Comparison of ENCODE assay signal across 25 cellular contexts in genomic region chr17:18194804-18195203, GRCh38. TPM values are rescaled to one million over a fixed set of nuclear protein-coding genes. Genes with fewer than 3 reads are reported as not detected.
DNase-seq lines count a peak whose midpoint lies in the region; ATAC-seq and TF ChIP-seq lines count a peak whose summit lies in the region.
"Had no signal": no experiment of that assay in that cellular context is flagged by ENCODE, and none has a peak within 500 bp of the region (broad histone marks: within the 10 kb centered on the region; RNA-seq: fewer than 3 reads in every experiment).

No MANE protein-coding gene starts in this region.

- H3K9me3 Mint-ChIP-seq in GM23338 (no peaks in the 10 kb centered on the region), progenitor cell of endocrine pancreas (ENCODE audit: low read depth) (no peaks in the 10 kb centered on the region), HFFc6 (no peaks in the 10 kb centered on the region)
- no peaks in the 10 kb centered on the region for H3K9me3 Mint-ChIP-seq in effector memory CD8-positive, alpha-beta T cell

- TF ChIP-seq CTCF in GM23338 (conservative IDR thresholded peaks at IDR 0.05; ENCODE audit: low read depth in 2 of 2) (no peak), progenitor cell of endocrine pancreas (IDR thresholded peaks at IDR 0.05; ENCODE audit: unreplicated experiment) (no peak), HFFc6 (IDR thresholded peaks at IDR 0.05) (no peak)

- peaks cover 5% of the 10 kb centered on the region; the same call in 1 of the 3 replicates for H3K4me1 Mint-ChIP-seq in GM23338
- peaks cover 56 to 65% of the 10 kb centered on the region in 2 donors for H3K4me1 Mint-ChIP-seq in effector memory CD8-positive, alpha-beta T cell (ENCODE audit: low read depth in 2 of 2)
- peaks cover 7% of the 10 kb centered on the region for H3K4me1 Mint-ChIP-seq in progenitor cell of endocrine pancreas (ENCODE audit: low read depth)
- H3K4me1 Mint-ChIP-seq in HFFc6 (ENCODE audit: low read depth): peaks cover 51% of the 10 kb centered on the region

- H3K4me2 ChIP-seq in BLaER1: no peak overlapping the region
- no peak overlapping the region for H3K4me2 ChIP-seq in GM23338
- H3K4me2 ChIP-seq: A549, KMS-11 had no signal

- DNase-seq in GM23338 (ENCODE audit: low spot score): no peak
- DNase-seq in effector memory CD8-positive, alpha-beta T cell: no peak
- no peak for DNase-seq in progenitor cell of endocrine pancreas (ENCODE audit: low spot score, unreplicated experiment)
- DNase-seq in HFFc6: no peak
- no peak for DNase-seq in UCSD-AML1 (lab: John Stamatoyannopoulos, UW; ENCODE audit: unreplicated experiment)
- DNase-seq: Caco-2; DMS 273 treated with DMSO at 0.1 percent for 48 hours; DMS79 treated with DMSO at 0.1 percent for 48 hours; IMR-90; NCI-H1105; NCI-H146; NCI-H2029 treated with DMSO at 0.1 percent for 48 hours; NCI-H226; NCI-H510A treated with DMSO at 0.1 percent for 48 hours; NCI-H774; NK-92 treated with Interleukin-12 subunit alpha and Interleukin-12 subunit beta, amount 100 ng/mL, for 24 hours; SHP77 treated with DMSO at 0.1 percent for 48 hours had no signal

- H2AFZ ChIP-seq in GM23338: no peak overlapping the region

- H3K27me3 ChIP-seq in BLaER1 (no peaks in the 10 kb centered on the region), GM23338 (ENCODE audit: insufficient read depth) (no peaks in the 10 kb centered on the region)

- H3K9me3 ChIP-seq in BLaER1: no peaks in the 10 kb centered on the region
- H3K9me3 ChIP-seq: A549, Caco-2, HAP-1 had no signal

- no peaks in the 10 kb centered on the region for H3K9me2 ChIP-seq in GM23338 (ENCODE audit: insufficient read depth)

- H3F3A ChIP-seq in GM23338 (replicated peaks; ENCODE audit: low read depth): 0 out of 2 replicates have a peak, but pooled peaks cover 6% of the 10 kb centered on the region

- H3K27me3 Mint-ChIP-seq in GM23338 (ENCODE audit: insufficient read depth, low read depth, poor library complexity): peaks cover 2% of the 10 kb centered on the region
- H3K27me3 Mint-ChIP-seq in effector memory CD8-positive, alpha-beta T cell: no peaks in the 10 kb centered on the region
- no peaks in the 10 kb centered on the region for H3K27me3 Mint-ChIP-seq in progenitor cell of endocrine pancreas
- H3K27me3 Mint-ChIP-seq in HFFc6 (ENCODE audit: insufficient read depth): no peaks in the 10 kb centered on the region; the same call in 1 of the 2 replicates
- H3K27me3 Mint-ChIP-seq: B cell had no signal

- H3K9ac ChIP-seq in BLaER1: 0 out of 2 replicates have a peak overlapping the region, but pooled peaks have one; percentile 10
- H3K9ac ChIP-seq: KMS-11 had no signal

- H3K36me3 Mint-ChIP-seq in GM23338 (ENCODE audit: low read depth) (peaks cover 47% of the 10 kb centered on the region), progenitor cell of endocrine pancreas (ENCODE audit: insufficient read depth) (peaks cover 19% of the 10 kb centered on the region), HFFc6 (ENCODE audit: low read depth) (peaks cover 13% of the 10 kb centered on the region)
- H3K36me3 Mint-ChIP-seq in effector memory CD8-positive, alpha-beta T cell (ENCODE audit: insufficient read depth): peaks cover 66% of the 10 kb centered on the region

- H3K27ac Mint-ChIP-seq in GM23338 (no peak overlapping the region), progenitor cell of endocrine pancreas (peak overlapping the region; percentile 52), HFFc6 (no peak overlapping the region)
- peak overlapping the region; percentile 33 to 68 for H3K27ac Mint-ChIP-seq in effector memory CD8-positive, alpha-beta T cell
- H3K27ac Mint-ChIP-seq: B cell had no signal

- peaks cover 100% of the 10 kb centered on the region for H3K79me2 ChIP-seq in GM23338 (replicated peaks; ENCODE audit: insufficient read depth)

- peaks cover 99% of the 10 kb centered on the region for H4K20me1 ChIP-seq in BLaER1
- peaks cover 64% of the 10 kb centered on the region for H4K20me1 ChIP-seq in GM23338 (replicated peaks; ENCODE audit: insufficient read depth)

- H3K36me3 ChIP-seq in BLaER1 (peaks cover 97% of the 10 kb centered on the region), GM23338 (ENCODE audit: insufficient read depth) (peaks cover 12% of the 10 kb centered on the region)

- no peak overlapping the region for H3K4me3 Mint-ChIP-seq in GM23338
- no peak overlapping the region for H3K4me3 Mint-ChIP-seq in effector memory CD8-positive, alpha-beta T cell
- no peak overlapping the region for H3K4me3 Mint-ChIP-seq in progenitor cell of endocrine pancreas (ENCODE audit: low read depth)
- H3K4me3 Mint-ChIP-seq in HFFc6: no peak overlapping the region
- H3K4me3 Mint-ChIP-seq: B cell had no signal

- ATAC-seq in GM23338 (no peak), GM21529 (IDR thresholded peaks at IDR 0.05; ENCODE audit: unreplicated experiment) (no peak)
- no peak for ATAC-seq in effector memory CD8-positive, alpha-beta T cell (replicated peaks)
- ATAC-seq: A549 had no signal

- H3K4me3 ChIP-seq in BLaER1: no peak overlapping the region
- H3K4me3 ChIP-seq in GM23338: no peak overlapping the region
- H3K4me3 ChIP-seq: A549, HAP-1, SK-N-MC had no signal

- H3K4me1 ChIP-seq in BLaER1: peaks cover 23% of the 10 kb centered on the region
- 0 out of 2 replicates have a peak, but pooled peaks cover 6% of the 10 kb centered on the region for H3K4me1 ChIP-seq in GM23338 (ENCODE audit: insufficient read depth)
- H3K4me1 ChIP-seq: HAP-1 had no signal

- H3K27ac ChIP-seq in BLaER1: no peak overlapping the region
- H3K27ac ChIP-seq in GM23338 (ENCODE audit: low read depth): 0 out of 2 replicates have a peak overlapping the region, but pooled peaks have one; percentile 26
- H3K27ac ChIP-seq: A549, KMS-11, RWPE1, SK-N-MC had no signal

TF ChIP-seq in GM23338, 12 proteins besides CTCF, POLR2A, EP300 and RAD21:
- no peak for TF ChIP-seq ZNF114 (CRISPR knock-in tag; IDR thresholded peaks at IDR 0.05)

RNA-seq across cellular contexts. Expression of gene ALKBH5, which starts 11.2 kb away (rescaled TPM):
- 103 and 117 TPM in 2 replicates for total RNA-seq in GM23338 (2014; rRNA removed; shearing (Covaris generic))
- 32.2 TPM in 2 replicates for polyA plus RNA-seq in GM23338 (2016; fragmentation: Nextera tagmentation; extraction: Ambion mirVana)
- total RNA-seq in progenitor cell of endocrine pancreas: 78.1 and 78.4 TPM in 2 replicates
- total RNA-seq in HFFc6 (2021; fragmentation: NEBNext Ultra II Directional; extraction: Animal tissue kit (Norgen Biotek cat#: 25700)): 100 to 1,000 TPM in 3 of 6 experiments, 10 to 100 TPM in 3; 90.2 to 117 (median 103) TPM

RNA-seq across cellular contexts. Expression of gene LLGL1, which starts 30.6 kb away (rescaled TPM):
- total RNA-seq in GM23338 (2014; rRNA removed; shearing (Covaris generic)): 118 and 129 TPM in 2 replicates
- 5.9 TPM in 2 replicates for polyA plus RNA-seq in GM23338 (2016; fragmentation: Nextera tagmentation; extraction: Ambion mirVana)
- 75.8 and 76.7 TPM in 2 replicates for total RNA-seq in progenitor cell of endocrine pancreas
- total RNA-seq in HFFc6 (2021; fragmentation: NEBNext Ultra II Directional; extraction: Animal tissue kit (Norgen Biotek cat#: 25700)): 10 to 100 TPM; 38.0 to 50.8 (median 41.0) TPM

Comparison
In these comparisons a context has a peak if more than half of its experiments do, and no peak if none do; other contexts are left out.
1. H3K27ac Mint-ChIP-seq: peak in effector memory CD8-positive, alpha-beta T cell (2 of 2) and progenitor cell of endocrine pancreas (single experiment); none in GM23338 (single experiment) and HFFc6 (single experiment).